In genomic region chr1:234770031-234770795, GRCh38 we compare ENCODE assay signal across 12 cellular contexts.
A peak's percentile ranks its signal among the peaks of the same experiment; 100 is the strongest.
DNase-seq lines count a peak whose midpoint lies in the region; ATAC-seq and TF ChIP-seq lines count a peak whose summit lies in the region.
"Had no signal": no experiment of that assay in that cellular context is flagged by ENCODE, and none has a peak within 500 bp of the region (broad histone marks: within the 10 kb centered on the region; RNA-seq: fewer than 3 reads in every experiment).

No MANE protein-coding gene starts in this region.

- H3K27me3 Mint-ChIP-seq in immature natural killer cell (ENCODE audit: low read depth in 3 of 3) = peaks cover 9% of the 10 kb centered on the region in 3 donors

- no peak for TF ChIP-seq CTCF in right atrium auricular region (IDR thresholded peaks at IDR 0.05)
- TF ChIP-seq CTCF in WERI-Rb-1 (IDR thresholded peaks at IDR 0.05; ENCODE audit: low read depth, low read length) = no peak
- no peak for TF ChIP-seq CTCF in GM10266 (IDR thresholded peaks at IDR 0.05; ENCODE audit: control insufficient read depth, insufficient read depth, low read depth, missing control alignments)

- H3K9me3 ChIP-seq in right atrium auricular region (no peaks in the 10 kb centered on the region), right cardiac atrium (ENCODE audit: control insufficient read depth, low read length) (no peaks in the 10 kb centered on the region), WERI-Rb-1 (ENCODE audit: severe bottlenecking) (peaks cover 4% of the 10 kb centered on the region), stomach smooth muscle (ENCODE audit: control insufficient read depth in 2 of 2, low read length in 2 of 2) (no peaks in the 10 kb centered on the region)

- H3K9me3 Mint-ChIP-seq in immature natural killer cell = no peaks in the 10 kb centered on the region
- H3K9me3 Mint-ChIP-seq: HFFc6 had no signal

- intact Hi-C loops in right cardiac atrium (cut with DNase I) = no loop called here

- no peak overlapping the region for H3K27ac ChIP-seq in right atrium auricular region
- H3K27ac ChIP-seq in right cardiac atrium (ENCODE audit: low read length) = no peak overlapping the region
- H3K27ac ChIP-seq in WERI-Rb-1 = no peak overlapping the region
- H3K27ac ChIP-seq in stomach smooth muscle (ENCODE audit: low read length) = peak overlapping the region; percentile 2

- peak overlapping the region in 4 of 6 donors; percentile 23 to 98 (median 38) for H3K27ac Mint-ChIP-seq in immature natural killer cell
- H3K27ac Mint-ChIP-seq: HFFc6 had no signal

- H3K27me3 ChIP-seq in right atrium auricular region (no peaks in the 10 kb centered on the region), right cardiac atrium (ENCODE audit: control insufficient read depth, insufficient read depth) (no peaks in the 10 kb centered on the region), WERI-Rb-1 (ENCODE audit: insufficient read depth, low read depth, severe bottlenecking) (no peaks in the 10 kb centered on the region), stomach smooth muscle (ENCODE audit: control insufficient read depth in 1 of 2, insufficient read depth in 2 of 2, low read length in 2 of 2) (no peaks in the 10 kb centered on the region)

- no peak overlapping the region for H3K9ac ChIP-seq in stomach smooth muscle (ENCODE audit: low read length in 2 of 2)

- WGBS in right cardiac atrium = 60% methylated on average over 24 of the region's 24 CpGs

- peaks cover 0 to 3% (median 0%) of the 10 kb centered on the region in 3 donors for H3K36me3 Mint-ChIP-seq in immature natural killer cell

- peaks cover 32 to 53% of the 10 kb centered on the region in 2 donors for H3K4me1 Mint-ChIP-seq in immature natural killer cell

- H3K36me3 ChIP-seq in right atrium auricular region = no peaks in the 10 kb centered on the region
- no peaks in the 10 kb centered on the region for H3K36me3 ChIP-seq in WERI-Rb-1
- H3K36me3 ChIP-seq in stomach smooth muscle (ENCODE audit: control insufficient read depth in 2 of 2, insufficient read depth in 2 of 2, low read length in 2 of 2) = no peaks in the 10 kb centered on the region

- peaks cover 0 to 9% of the 10 kb centered on the region in 2 donors for H3K4me1 ChIP-seq in right atrium auricular region
- peaks cover 4% of the 10 kb centered on the region for H3K4me1 ChIP-seq in right cardiac atrium (ENCODE audit: control insufficient read depth, insufficient read depth, low read length)
- peaks cover 15% of the 10 kb centered on the region for H3K4me1 ChIP-seq in stomach smooth muscle (ENCODE audit: control insufficient read depth, insufficient read depth, low read length)

- H3K4me3 Mint-ChIP-seq in immature natural killer cell = no peak overlapping the region
- H3K4me3 Mint-ChIP-seq: HFFc6 had no signal

- DNase-seq in right atrium auricular region (ENCODE audit: low spot score) (peak; percentile 50), right cardiac atrium (no peak), WERI-Rb-1 (peak; percentile 12), immature natural killer cell (no peak), GM10266 (ENCODE audit: extremely low spot score) (no peak), NCI-H510A treated with DMSO at 0.1 percent for 48 hours (lab: John Stamatoyannopoulos, UW) (no peak), A172 (ENCODE audit: low spot score) (no peak)
- DNase-seq: activated CD4-positive, alpha-beta T cell treated with anti-CD3 and anti-CD28 coated beads, Interleukin-2, amount 50 U/mL, for 48 hours; erythroblast; HFFc6; NCI-H524 treated with DMSO at 0.1 percent for 48 hours had no signal

- H3K4me3 ChIP-seq in right atrium auricular region (no peak overlapping the region), right cardiac atrium (ENCODE audit: low read length) (no peak overlapping the region), WERI-Rb-1 (ENCODE audit: low read depth, low read length) (no peak overlapping the region), stomach smooth muscle (ENCODE audit: low read length in 2 of 2) (no peak overlapping the region)

- ATAC-seq in right cardiac atrium = no peak

Comparison
In these comparisons a context has a peak if more than half of its experiments do, and no peak if none do; other contexts are left out.
1. DNase-seq: peak in right atrium auricular region (single experiment) and WERI-Rb-1 (single experiment); none in right cardiac atrium (0 of 3), immature natural killer cell (0 of 3), GM10266 (single experiment), NCI-H510A treated with DMSO at 0.1 percent for 48 hours (single experiment) and A172 (single experiment).